In the genomic region with DNA sequence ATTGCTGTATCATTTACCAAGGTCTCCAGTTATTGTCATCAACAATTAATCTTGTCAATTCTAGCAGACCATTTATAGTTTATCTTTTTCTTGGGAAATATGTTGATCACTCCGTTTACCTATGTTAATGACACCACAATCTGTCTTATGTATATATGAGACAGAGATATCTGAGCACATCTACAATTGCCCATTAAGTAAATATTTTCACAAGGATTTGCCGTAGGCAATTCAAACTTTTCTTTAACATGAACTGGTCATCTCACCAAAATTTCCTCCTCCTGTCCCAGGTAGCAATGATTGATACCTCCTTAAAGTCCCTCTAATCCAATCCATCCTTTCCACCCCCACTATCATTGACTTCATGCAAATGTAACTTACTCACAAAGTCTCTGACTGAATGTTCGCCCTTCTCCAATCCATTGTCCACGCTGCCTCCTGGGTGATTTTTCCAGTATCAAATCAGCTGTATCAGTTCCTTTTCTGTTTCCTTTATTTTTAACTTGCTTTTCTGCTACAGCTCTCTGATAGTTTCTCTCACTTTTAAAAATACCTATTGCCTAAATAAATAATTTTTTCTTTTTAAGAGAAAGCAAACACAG, we compare ENCODE assay signal across 24 cellular contexts.
"Had no signal": no experiment of that assay in that cellular context is flagged by ENCODE, and none has a peak within 500 bp of the region (broad histone marks: within the 10 kb centered on the region; RNA-seq: fewer than 3 reads in every experiment).

No MANE protein-coding gene starts in this region.

- H3K27me3 ChIP-seq: gastroesophageal sphincter, upper lobe of left lung had no signal

- H3K27ac ChIP-seq: epithelial cell of prostate, gastroesophageal sphincter, upper lobe of left lung, VCaP had no signal

- DNase-seq: activated CD4-positive, alpha-beta memory T cell treated with anti-CD3 and anti-CD28 coated beads, Interleukin-2, amount 10 ng/mL, durations not matched to agents 7 days and 5 days; activated CD4-positive, alpha-beta T cell treated with anti-CD3 and anti-CD28 coated beads, Interleukin-2, amount 10 ng/mL, durations not matched to agents 24 days and 14 days; activated effector memory CD4-positive, alpha-beta T cell treated with anti-CD3 and anti-CD28 coated beads, Interleukin-2, amount 50 U/mL, for 16 hours; activated naive CD4-positive, alpha-beta T cell treated with anti-CD3 and anti-CD28 coated beads, Interleukin-2, amount 10 ng/mL, durations not matched to agents 7 days and 5 days; activated T-cell treated with anti-CD3 and anti-CD28 coated beads, Interleukin-2, amount 50 U/mL, for 72 hours; amygdala; cerebellar nuclear complex; cortex of kidney; endodermal cell; head of caudate nucleus; hypothalamus; left ventricle myocardium superior; mucosa of descending colon; naive B cell; occipital lobe; stimulated activated CD4-positive, alpha-beta T cell treated with anti-CD3 and anti-CD28 coated beads, Interleukin-4, amount 100 ng/mL, for 1 hour; stimulated activated naive CD4-positive, alpha-beta T cell; T-helper 2 cell; upper lobe of left lung had no signal

- H3K36me3 ChIP-seq: gastroesophageal sphincter, thoracic aorta, upper lobe of left lung had no signal

- H3K4me3 ChIP-seq: gastroesophageal sphincter, mucosa of descending colon, upper lobe of left lung had no signal

- H3K4me1 ChIP-seq: upper lobe of left lung had no signal

- ATAC-seq: activated CD4-positive, CD25-positive, alpha-beta regulatory T cell treated with anti-CD3 and anti-CD28 coated beads, Interleukin-2, amount 50 U/mL, for 24 hours; activated T-cell treated with anti-CD3 and anti-CD28 coated beads, Interleukin-2, amount 50 U/mL, for 72 hours; gastroesophageal sphincter; left ventricle myocardium superior; mucosa of descending colon had no signal

- H3K9me3 ChIP-seq: mucosa of descending colon, thoracic aorta, upper lobe of left lung had no signal
